In the genomic region with DNA sequence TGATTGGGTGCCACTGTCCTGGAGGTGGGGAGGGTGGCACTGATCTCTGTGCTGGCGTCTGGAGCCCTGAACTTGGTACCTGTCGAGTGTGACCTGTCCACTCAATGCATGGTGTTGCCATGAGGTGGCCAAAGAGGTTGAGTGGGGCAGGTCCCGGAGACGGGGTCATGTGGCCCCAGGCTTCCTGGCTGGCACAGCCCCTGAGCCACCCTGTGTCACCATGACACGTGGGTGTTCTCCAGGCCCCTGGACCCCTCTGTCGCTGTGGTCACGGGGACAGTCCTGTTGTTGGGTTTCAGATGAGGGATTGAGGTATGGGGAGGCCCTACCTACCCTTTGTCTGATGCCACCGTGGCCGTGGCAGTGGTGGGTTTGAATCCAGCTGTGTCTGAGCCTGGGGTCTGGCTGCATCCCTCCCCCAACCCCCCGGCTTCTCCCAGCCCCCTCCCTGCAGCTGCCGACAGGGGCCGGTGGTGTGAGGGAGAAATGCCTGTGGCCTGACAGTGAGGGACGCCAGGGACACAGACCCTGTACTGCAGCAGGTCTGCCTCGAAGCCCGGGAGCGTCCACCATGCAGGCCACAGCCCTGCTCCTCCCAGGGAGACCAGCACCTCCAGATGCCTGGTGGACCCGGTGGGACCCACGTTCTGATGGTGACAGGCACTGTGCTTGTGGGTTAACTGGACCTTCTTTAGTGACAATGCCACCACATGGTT, we compare ENCODE assay signal across 16 cellular contexts. TPM values are rescaled to one million over a fixed set of nuclear protein-coding genes. Genes with fewer than 3 reads are reported as not detected.
DNase-seq lines count a peak whose midpoint lies in the region; ATAC-seq and TF ChIP-seq lines count a peak whose summit lies in the region.
"Had no signal": no experiment of that assay in that cellular context is flagged by ENCODE, and none has a peak within 500 bp of the region (broad histone marks: within the 10 kb centered on the region; RNA-seq: fewer than 3 reads in every experiment).

No MANE protein-coding gene starts in this region.

- peak; percentile 15 for DNase-seq in SK-N-SH
- DNase-seq in AG20443 (ENCODE audit: low spot score): peak; percentile 5
- DNase-seq in dorsolateral prefrontal cortex: peak in 6 of 10 donors; percentile 8 to 36 (median 21)
- DNase-seq in osteoblast (ENCODE audit: insufficient read length, low spot score, missing footprints): peak; percentile 41
- DNase-seq in GM10266 (ENCODE audit: extremely low spot score): no peak
- no peak for DNase-seq in T-helper 9 cell
- DNase-seq: C1 segment of cervical spinal cord, MG63, NCI-H1417, NCI-H2029, NCI-H2171 treated with DMSO at 0.1 percent for 48 hours, NCI-H510A treated with DMSO at 0.1 percent for 48 hours had no signal

- H3K9me2 ChIP-seq in SK-N-SH: no peaks in the 10 kb centered on the region

- no peak overlapping the region for H3K9ac ChIP-seq in SK-N-SH

- H3K27ac ChIP-seq in SK-N-SH (ENCODE audit: low read depth in 2 of 2, low read length in 1 of 2): no peak overlapping the region
- H3K27ac ChIP-seq in dorsolateral prefrontal cortex: no peak overlapping the region
- no peak overlapping the region for H3K27ac ChIP-seq in osteoblast (ENCODE audit: low read depth, low read length)
- H3K27ac ChIP-seq: 22Rv1 had no signal

- CTCF ChIA-PET in SK-N-SH (lab: Yijun Ruan, JAX): no interaction called here

- no peak for TF ChIP-seq EP300 in SK-N-SH (IDR thresholded peaks at IDR 0.05; ENCODE audit: borderline replicate concordance in 1 of 2, low read depth in 1 of 2, low read length in 1 of 2)

- no peaks in the 10 kb centered on the region for H3K36me3 ChIP-seq in SK-N-SH (replicated peaks in 1 of 2; ENCODE audit: control insufficient read depth in 1 of 2, insufficient read depth in 2 of 2, low read length in 1 of 2)
- no peaks in the 10 kb centered on the region for H3K36me3 ChIP-seq in osteoblast (ENCODE audit: insufficient read depth, low read length)
- H3K36me3 ChIP-seq: HAP-1, MG63 had no signal

- H3K4me2 ChIP-seq in SK-N-SH: no peak overlapping the region
- no peak overlapping the region for H3K4me2 ChIP-seq in osteoblast (ENCODE audit: insufficient read depth, low read length)

- H2AFZ ChIP-seq in SK-N-SH (ENCODE audit: low read depth) (no peak overlapping the region), osteoblast (ENCODE audit: low read length) (no peak overlapping the region)

- H3K27me3 ChIP-seq in SK-N-SH (ENCODE audit: insufficient read depth) (peaks cover 47% of the 10 kb centered on the region), dorsolateral prefrontal cortex (peaks cover 0 to 13% (median 0%) of the 10 kb centered on the region in 45 donors), osteoblast (ENCODE audit: insufficient read depth, low read length) (no peaks in the 10 kb centered on the region)

- H4K20me1 ChIP-seq in SK-N-SH (ENCODE audit: insufficient read depth) (no peaks in the 10 kb centered on the region), osteoblast (ENCODE audit: insufficient read depth, low read length) (no peaks in the 10 kb centered on the region)

- POLR2A ChIA-PET in SK-N-SH (lab: Yijun Ruan, JAX): no interaction called here

- H3K9me3 ChIP-seq in SK-N-SH: no peaks in the 10 kb centered on the region
- no peaks in the 10 kb centered on the region for H3K9me3 ChIP-seq in osteoblast (ENCODE audit: low read depth, low read length)
- H3K9me3 ChIP-seq: HAP-1 had no signal

- H3K4me3 ChIP-seq in SK-N-SH (ENCODE audit: low read depth in 2 of 2, low read length in 1 of 2) (no peak overlapping the region), dorsolateral prefrontal cortex (no peak overlapping the region), osteoblast (ENCODE audit: insufficient read depth, low read length) (no peak overlapping the region)
- H3K4me3 ChIP-seq: HAP-1, MG63 had no signal

- no peaks in the 10 kb centered on the region for H3F3A ChIP-seq in SK-N-SH (replicated peaks; ENCODE audit: insufficient read depth)

- intact Hi-C loops in dorsolateral prefrontal cortex (cut with DNase I): no loop called here

- no peak for ATAC-seq in SK-N-SH treated with all-trans-retinoic acid at 6 μM for 48 hours
- ATAC-seq in GM19351 (IDR thresholded peaks at IDR 0.05; ENCODE audit: unreplicated experiment): no peak

- H3K79me2 ChIP-seq in SK-N-SH (ENCODE audit: insufficient read depth) (no peaks in the 10 kb centered on the region), osteoblast (ENCODE audit: insufficient read depth, low read length) (no peaks in the 10 kb centered on the region)

- TF ChIP-seq RAD21 in SK-N-SH (IDR thresholded peaks at IDR 0.05; ENCODE audit: low read length): no peak

- peaks cover 0 to 6% of the 10 kb centered on the region in 2 experiments; a peak in 1 of 4 replicates for H3K4me1 ChIP-seq in SK-N-SH (ENCODE audit: control insufficient read depth in 1 of 2, insufficient read depth in 2 of 2, low read depth in 1 of 2, low read length in 1 of 2)
- no peaks in the 10 kb centered on the region for H3K4me1 ChIP-seq in osteoblast (ENCODE audit: insufficient read depth, low read length)
- H3K4me1 ChIP-seq: HAP-1 had no signal

- WGBS in SK-N-SH (ENCODE audit: low lambda C conversion rate): 6% methylated on average over 7 of the region's 18 CpGs

- TF ChIP-seq CTCF in SK-N-SH (IDR thresholded peaks at IDR 0.05) (no peak), dorsolateral prefrontal cortex (IDR thresholded peaks at IDR 0.05 in 54 of 56, conservative IDR thresholded peaks at IDR 0.05 in 2 of 56; ENCODE audit: low read depth in 1 of 56, partially characterized antibody in 56 of 56) (no peak), osteoblast (IDR thresholded peaks at IDR 0.05; ENCODE audit: extremely low read depth, low read depth, low read length) (no peak), GM10266 (IDR thresholded peaks at IDR 0.05; ENCODE audit: control insufficient read depth, insufficient read depth, low read depth, missing control alignments) (no peak)

TF ChIP-seq in SK-N-SH, 30 proteins besides CTCF, POLR2A, EP300 and RAD21 (continues in another document):
- TF ChIP-seq SMC3 (IDR thresholded peaks at IDR 0.05; ENCODE audit: low read depth, low read length) (no peak), TEAD4 (IDR thresholded peaks at IDR 0.05; ENCODE audit: borderline replicate concordance, insufficient read depth) (no peak), MXI1 (IDR thresholded peaks at IDR 0.05; ENCODE audit: low read depth, low read length) (no peak), NRF1 (IDR thresholded peaks at IDR 0.05; ENCODE audit: low read depth, low read length) (no peak), FOSL2 (IDR thresholded peaks at IDR 0.05; ENCODE audit: borderline replicate concordance, low read depth) (no peak), ELF1 (IDR thresholded peaks at IDR 0.05) (no peak), SIN3A (IDR thresholded peaks at IDR 0.05; ENCODE audit: borderline replicate concordance, low read depth, low read length) (no peak), EZH2phosphoT487 (IDR thresholded peaks at IDR 0.05; ENCODE audit: borderline replicate concordance, low read depth) (no peak), RFX5 (IDR thresholded peaks at IDR 0.05; ENCODE audit: low read length) (no peak), YY1 (IDR thresholded peaks at IDR 0.05; ENCODE audit: low read depth) (no peak)
- TF ChIP-seq, protein P1, sequence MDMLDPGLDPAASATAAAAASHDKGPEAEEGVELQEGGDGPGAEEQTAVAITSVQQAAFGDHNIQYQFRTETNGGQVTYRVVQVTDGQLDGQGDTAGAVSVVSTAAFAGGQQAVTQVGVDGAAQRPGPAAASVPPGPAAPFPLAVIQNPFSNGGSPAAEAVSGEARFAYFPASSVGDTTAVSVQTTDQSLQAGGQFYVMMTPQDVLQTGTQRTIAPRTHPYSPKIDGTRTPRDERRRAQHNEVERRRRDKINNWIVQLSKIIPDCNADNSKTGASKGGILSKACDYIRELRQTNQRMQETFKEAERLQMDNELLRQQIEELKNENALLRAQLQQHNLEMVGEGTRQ (IDR thresholded peaks at IDR 0.05; ENCODE audit: borderline replicate concordance, low read depth, low read length): no peak

TF ChIP-seq in SK-N-SH treated with all-trans-retinoic acid at 6 μM for 48 hours, 23 proteins besides CTCF, POLR2A, EP300 and RAD21 (continues in another document):
- TF ChIP-seq ESRRG (CRISPR knock-in tag; IDR thresholded peaks at IDR 0.05) (no peak), ISL1 (CRISPR knock-in tag; IDR thresholded peaks at IDR 0.05) (no peak), TOX (CRISPR knock-in tag; IDR thresholded peaks at IDR 0.05; ENCODE audit: borderline replicate concordance) (no peak), SNAI2 (CRISPR knock-in tag; IDR thresholded peaks at IDR 0.05) (no peak), ZC3H10 (CRISPR knock-in tag; IDR thresholded peaks at IDR 0.05) (no peak), TCF4 (CRISPR knock-in tag; IDR thresholded peaks at IDR 0.05; ENCODE audit: borderline replicate concordance) (no peak), PPARA (CRISPR knock-in tag; IDR thresholded peaks at IDR 0.05; ENCODE audit: borderline replicate concordance) (no peak)

RNA-seq across cellular contexts. Expression of a gene that starts 12.0 kb away (rescaled TPM):
- not detected in 2 replicates for polyA plus RNA-seq in SK-N-SH (2012; rRNA removed)
- polyA plus RNA-seq in SK-N-SH (2012; cell fraction: cytosol; rRNA removed): not detected in 2 replicates
- polyA plus RNA-seq in SK-N-SH (2012; cell fraction: nucleus; rRNA removed): 0.02 TPM in 1 of 2 replicates, not detected in the other
- total RNA-seq in dorsolateral prefrontal cortex (10 to 100 TPM; 29.8 to 83.7 (median 54.3) TPM), osteoblast (under 0.01 and 0.36 TPM in 2 replicates)

RNA-seq across cellular contexts. Expression of a gene that starts 26.2 kb away (rescaled TPM):
- polyA plus RNA-seq in SK-N-SH (2012; rRNA removed): 18.0 and 19.2 TPM in 2 replicates
- 5.8 and 11.3 TPM in 2 replicates for polyA plus RNA-seq in SK-N-SH (2012; cell fraction: cytosol; rRNA removed)
- 61.8 and 97.0 TPM in 2 replicates for polyA plus RNA-seq in SK-N-SH (2012; cell fraction: nucleus; rRNA removed)
- 10 to 100 TPM; 23.3 to 59.4 (median 39.0) TPM for total RNA-seq in dorsolateral prefrontal cortex
- 14.5 and 15.0 TPM in 2 replicates for total RNA-seq in osteoblast

Comparison
In these comparisons a context has a peak if more than half of its experiments do, and no peak if none do; other contexts are left out.
1. DNase-seq: peak in SK-N-SH (single experiment), AG20443 (single experiment), dorsolateral prefrontal cortex (6 of 10) and osteoblast (single experiment); none in GM10266 (single experiment) and T-helper 9 cell (single experiment).
2. RNA of a gene that starts 12.0 kb away (total RNA-seq): 29.8 to 83.7 TPM in dorsolateral prefrontal cortex; under 0.01 to 0.36 TPM in osteoblast; every median in the first group is over 10 times any median in the second.